Comparison of ENCODE assay signal across 28 cellular contexts in the genomic region with DNA sequence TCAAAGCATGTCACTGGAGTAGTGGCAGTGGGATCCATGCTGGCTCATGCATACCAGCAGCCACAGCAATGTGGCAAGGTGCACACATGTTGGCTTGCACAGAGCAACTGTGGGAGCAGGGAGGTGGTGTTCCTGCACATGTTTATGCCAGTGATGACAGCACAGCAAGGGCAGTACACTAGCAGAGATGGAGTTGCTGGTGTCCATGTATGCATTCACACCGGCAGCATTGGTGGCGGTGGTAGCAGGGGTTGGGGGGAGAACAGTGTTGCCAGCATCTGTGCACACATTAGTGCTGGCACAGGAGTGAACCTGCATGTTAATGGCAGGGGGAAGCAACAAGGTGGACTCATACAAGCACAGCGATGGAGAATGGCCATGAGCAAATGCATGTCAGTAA.
"Had no signal": no experiment of that assay in that cellular context is flagged by ENCODE, and none has a peak within 500 bp of the region (broad histone marks: within the 10 kb centered on the region; RNA-seq: fewer than 3 reads in every experiment).

No MANE protein-coding gene starts in this region.

- ATAC-seq: heart right ventricle, left colon, left lung, lower lobe of right lung, natural killer cell, right lobe of liver had no signal

- H3K4me2 ChIP-seq: hepatocyte, neural progenitor cell, smooth muscle cell had no signal

- H3K4me1 ChIP-seq: left lung, lower lobe of right lung, neural progenitor cell, right atrium auricular region, right lobe of liver, tibial nerve, uterus had no signal

- DNase-seq: heart right ventricle; islet precursor cell; kidney glomerular epithelial cell; left colon; lower lobe of right lung; mammary epithelial cell; mesendoderm; naive B cell; natural killer cell; nephron progenitor cell; ovary; right lobe of liver; stimulated activated CD4-positive, alpha-beta T cell treated with anti-CD3 and anti-CD28 coated beads, Interleukin-12 subunit alpha, Interleukin-12 subunit beta, amount 100 ng/mL, for 4 hours; stimulated activated CD4-positive, alpha-beta T cell treated with anti-CD3 and anti-CD28 coated beads, Interleukin-15, amount 100 ng/mL, for 24 hours; stimulated activated CD4-positive, alpha-beta T cell treated with anti-CD3 and anti-CD28 coated beads, Interleukin-2, amount 100 ng/mL, for 24 hours; stimulated activated CD4-positive, alpha-beta T cell treated with anti-CD3 and anti-CD28 coated beads, Interleukin-4, amount 100 ng/mL, for 1 hour; stimulated activated naive CD4-positive, alpha-beta T cell treated with Interleukin-2 at 50 U/mL for 16 hours; substantia nigra; uterus had no signal

- H3K9me3 ChIP-seq: left lung, lower lobe of right lung, ovary, right atrium auricular region, right lobe of liver, tibial nerve, uterus had no signal

- H3K36me3 ChIP-seq: heart right ventricle, left lung, lower lobe of right lung, neural progenitor cell, ovary, right atrium auricular region, right lobe of liver, tibial nerve, uterus had no signal

- H3K36me3 Mint-ChIP-seq: naive B cell, natural killer cell, neural progenitor cell had no signal

- H3K4me3 ChIP-seq: heart right ventricle, hepatocyte, left lung, lower lobe of right lung, neural progenitor cell, ovary, right atrium auricular region, right lobe of liver, smooth muscle cell, tibial nerve, uterus had no signal

- H3K27ac Mint-ChIP-seq: mesothelial cell of epicardium, naive B cell, natural killer cell, nephron progenitor cell, neural progenitor cell, progenitor cell of endocrine pancreas, type B pancreatic cell had no signal

- H3K27me3 Mint-ChIP-seq: progenitor cell of endocrine pancreas, type B pancreatic cell had no signal

- H2AFZ ChIP-seq: hepatocyte, neural progenitor cell had no signal

- H3K9ac ChIP-seq: neural progenitor cell had no signal

- H3K27ac ChIP-seq: heart right ventricle, hepatocyte, left lung, lower lobe of right lung, neural progenitor cell, ovary, right atrium auricular region, right lobe of liver, tibial nerve, uterus had no signal

- H3K9me3 Mint-ChIP-seq: natural killer cell had no signal

- H3K27me3 ChIP-seq: heart right ventricle, hepatocyte, left lung, neural progenitor cell, ovary, right atrium auricular region, right lobe of liver, tibial nerve had no signal

- H3K79me2 ChIP-seq: hepatocyte had no signal

- H3K4me3 Mint-ChIP-seq: mesothelial cell of epicardium, naive B cell, natural killer cell, nephron progenitor cell, neural progenitor cell, type B pancreatic cell had no signal

- H3K4me1 Mint-ChIP-seq: naive B cell, natural killer cell, nephron progenitor cell, neural progenitor cell had no signal
